In genomic region chr15:28912422-28912821, GRCh38 we compare ENCODE assay signal across 1 cellular context.
TF ChIP-seq lines count a peak whose summit lies in the region.

No MANE protein-coding gene starts in this region.

TF ChIP-seq in K562, 482 proteins besides CTCF, POLR2A, EP300 and RAD21 (continued from another document and continues in another):
- TF ChIP-seq, protein P1, sequence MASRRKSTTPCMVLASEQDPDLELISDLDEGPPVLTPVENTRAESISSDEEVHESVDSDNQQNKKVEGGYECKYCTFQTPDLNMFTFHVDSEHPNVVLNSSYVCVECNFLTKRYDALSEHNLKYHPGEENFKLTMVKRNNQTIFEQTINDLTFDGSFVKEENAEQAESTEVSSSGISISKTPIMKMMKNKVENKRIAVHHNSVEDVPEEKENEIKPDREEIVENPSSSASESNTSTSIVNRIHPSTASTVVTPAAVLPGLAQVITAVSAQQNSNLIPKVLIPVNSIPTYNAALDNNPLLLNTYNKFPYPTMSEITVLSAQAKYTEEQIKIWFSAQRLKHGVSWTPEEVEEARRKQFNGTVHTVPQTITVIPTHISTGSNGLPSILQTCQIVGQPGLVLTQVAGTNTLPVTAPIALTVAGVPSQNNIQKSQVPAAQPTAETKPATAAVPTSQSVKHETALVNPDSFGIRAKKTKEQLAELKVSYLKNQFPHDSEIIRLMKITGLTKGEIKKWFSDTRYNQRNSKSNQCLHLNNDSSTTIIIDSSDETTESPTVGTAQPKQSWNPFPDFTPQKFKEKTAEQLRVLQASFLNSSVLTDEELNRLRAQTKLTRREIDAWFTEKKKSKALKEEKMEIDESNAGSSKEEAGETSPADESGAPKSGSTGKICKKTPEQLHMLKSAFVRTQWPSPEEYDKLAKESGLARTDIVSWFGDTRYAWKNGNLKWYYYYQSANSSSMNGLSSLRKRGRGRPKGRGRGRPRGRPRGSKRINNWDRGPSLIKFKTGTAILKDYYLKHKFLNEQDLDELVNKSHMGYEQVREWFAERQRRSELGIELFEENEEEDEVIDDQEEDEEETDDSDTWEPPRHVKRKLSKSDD (conservative IDR thresholded peaks at IDR 0.05; ENCODE audit: low read length): no peak
- TF ChIP-seq ZNF146 (CRISPR knock-in tag; IDR thresholded peaks at IDR 0.05; ENCODE audit: unreplicated experiment) (no peak), ZNF407 (IDR thresholded peaks at IDR 0.05; ENCODE audit: low read depth) (no peak), KLF16 (IDR thresholded peaks at IDR 0.05) (peak; percentile 49; the same call in 1 of the 2 replicates), NFIC (IDR thresholded peaks at IDR 0.05) (peak; percentile 29; the same call in 1 of the 2 replicates), ZBTB8A (IDR thresholded peaks at IDR 0.05; ENCODE audit: partially characterized antibody) (no peak), MYNN (IDR thresholded peaks at IDR 0.05) (peak; percentile 51; the same call in 1 of the 2 replicates), MYNN (CRISPR knock-in tag; IDR thresholded peaks at IDR 0.05) (no peak), ZNF197 (CRISPR knock-in tag; IDR thresholded peaks at IDR 0.05; ENCODE audit: low read depth) (no peak), POLR2AphosphoS5 (IDR thresholded peaks at IDR 0.05; ENCODE audit: control insufficient read depth, insufficient read depth, low read depth, low read length) (no peak), PATZ1 (CRISPR knock-in tag; IDR thresholded peaks at IDR 0.05; ENCODE audit: borderline replicate concordance) (no peak), TEAD2 (tag; IDR thresholded peaks at IDR 0.05) (no peak), TCF3 (CRISPR knock-in tag; IDR thresholded peaks at IDR 0.05) (peak; percentile 58), KAT7 (CRISPR knock-in tag; IDR thresholded peaks at IDR 0.05; ENCODE audit: borderline replicate concordance) (no peak), ZNF589 (CRISPR knock-in tag; IDR thresholded peaks at IDR 0.05; ENCODE audit: low read depth) (no peak), PHF21A (IDR thresholded peaks at IDR 0.05; ENCODE audit: borderline replicate concordance, low read depth) (no peak), CEBPG (CRISPR knock-in tag; IDR thresholded peaks at IDR 0.05) (peak; percentile 60), CEBPG (tag; conservative IDR thresholded peaks at IDR 0.05 in 1 of 2, IDR thresholded peaks at IDR 0.05 in 1 of 2) (peak; percentile 73 to 78), RCOR1 (IDR thresholded peaks at IDR 0.05; ENCODE audit: borderline replicate concordance in 1 of 2, low read depth in 2 of 2, low read length in 2 of 2) (peak in 1 of 2 experiments; percentile 87; a peak in 2 of 4 replicates), ARHGAP35 (IDR thresholded peaks at IDR 0.05; ENCODE audit: partially characterized antibody) (no peak), ATF3 (IDR thresholded peaks at IDR 0.05) (no peak), ATF3 (CRISPR knock-in tag; conservative IDR thresholded peaks at IDR 0.05) (no peak), ZNF384 (IDR thresholded peaks at IDR 0.05; ENCODE audit: low read depth, low read length) (no peak), XRCC5 (IDR thresholded peaks at IDR 0.05; ENCODE audit: low read depth, low read length) (no peak), TEAD4 (IDR thresholded peaks at IDR 0.05; ENCODE audit: low read length) (peak; percentile 57), TEAD4 (CRISPR knock-in tag; IDR thresholded peaks at IDR 0.05; ENCODE audit: borderline replicate concordance) (no peak), BCOR (IDR thresholded peaks at IDR 0.05) (no peak), DEAF1 (CRISPR knock-in tag; IDR thresholded peaks at IDR 0.05) (no peak), EP400 (IDR thresholded peaks at IDR 0.05) (0 out of 2 replicates have a peak, but pooled peaks have one; percentile 11), CBFA2T2 (conservative IDR thresholded peaks at IDR 0.05) (peak; percentile 35), MYC (IDR thresholded peaks at IDR 0.05; ENCODE audit: low read depth, low read length) (0 out of 2 replicates have a peak, but pooled peaks have one; percentile 10), MYC (CRISPR knock-in tag; IDR thresholded peaks at IDR 0.05; ENCODE audit: borderline replicate concordance, low read depth) (no peak), ZNF324 (CRISPR knock-in tag; IDR thresholded peaks at IDR 0.05) (no peak), CBX2 (IDR thresholded peaks at IDR 0.05; ENCODE audit: insufficient read depth, low read length, poor library complexity, severe bottlenecking) (no peak), ZNF507 (tag; conservative IDR thresholded peaks at IDR 0.05) (no peak), MCM7 (IDR thresholded peaks at IDR 0.05) (no peak), ZZZ3 (IDR thresholded peaks at IDR 0.05) (no peak)
- TF ChIP-seq, protein P2, sequence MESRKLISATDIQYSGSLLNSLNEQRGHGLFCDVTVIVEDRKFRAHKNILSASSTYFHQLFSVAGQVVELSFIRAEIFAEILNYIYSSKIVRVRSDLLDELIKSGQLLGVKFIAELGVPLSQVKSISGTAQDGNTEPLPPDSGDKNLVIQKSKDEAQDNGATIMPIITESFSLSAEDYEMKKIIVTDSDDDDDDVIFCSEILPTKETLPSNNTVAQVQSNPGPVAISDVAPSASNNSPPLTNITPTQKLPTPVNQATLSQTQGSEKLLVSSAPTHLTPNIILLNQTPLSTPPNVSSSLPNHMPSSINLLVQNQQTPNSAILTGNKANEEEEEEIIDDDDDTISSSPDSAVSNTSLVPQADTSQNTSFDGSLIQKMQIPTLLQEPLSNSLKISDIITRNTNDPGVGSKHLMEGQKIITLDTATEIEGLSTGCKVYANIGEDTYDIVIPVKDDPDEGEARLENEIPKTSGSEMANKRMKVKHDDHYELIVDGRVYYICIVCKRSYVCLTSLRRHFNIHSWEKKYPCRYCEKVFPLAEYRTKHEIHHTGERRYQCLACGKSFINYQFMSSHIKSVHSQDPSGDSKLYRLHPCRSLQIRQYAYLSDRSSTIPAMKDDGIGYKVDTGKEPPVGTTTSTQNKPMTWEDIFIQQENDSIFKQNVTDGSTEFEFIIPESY (CRISPR knock-in tag; IDR thresholded peaks at IDR 0.05): no peak
- TF ChIP-seq, protein P3, sequence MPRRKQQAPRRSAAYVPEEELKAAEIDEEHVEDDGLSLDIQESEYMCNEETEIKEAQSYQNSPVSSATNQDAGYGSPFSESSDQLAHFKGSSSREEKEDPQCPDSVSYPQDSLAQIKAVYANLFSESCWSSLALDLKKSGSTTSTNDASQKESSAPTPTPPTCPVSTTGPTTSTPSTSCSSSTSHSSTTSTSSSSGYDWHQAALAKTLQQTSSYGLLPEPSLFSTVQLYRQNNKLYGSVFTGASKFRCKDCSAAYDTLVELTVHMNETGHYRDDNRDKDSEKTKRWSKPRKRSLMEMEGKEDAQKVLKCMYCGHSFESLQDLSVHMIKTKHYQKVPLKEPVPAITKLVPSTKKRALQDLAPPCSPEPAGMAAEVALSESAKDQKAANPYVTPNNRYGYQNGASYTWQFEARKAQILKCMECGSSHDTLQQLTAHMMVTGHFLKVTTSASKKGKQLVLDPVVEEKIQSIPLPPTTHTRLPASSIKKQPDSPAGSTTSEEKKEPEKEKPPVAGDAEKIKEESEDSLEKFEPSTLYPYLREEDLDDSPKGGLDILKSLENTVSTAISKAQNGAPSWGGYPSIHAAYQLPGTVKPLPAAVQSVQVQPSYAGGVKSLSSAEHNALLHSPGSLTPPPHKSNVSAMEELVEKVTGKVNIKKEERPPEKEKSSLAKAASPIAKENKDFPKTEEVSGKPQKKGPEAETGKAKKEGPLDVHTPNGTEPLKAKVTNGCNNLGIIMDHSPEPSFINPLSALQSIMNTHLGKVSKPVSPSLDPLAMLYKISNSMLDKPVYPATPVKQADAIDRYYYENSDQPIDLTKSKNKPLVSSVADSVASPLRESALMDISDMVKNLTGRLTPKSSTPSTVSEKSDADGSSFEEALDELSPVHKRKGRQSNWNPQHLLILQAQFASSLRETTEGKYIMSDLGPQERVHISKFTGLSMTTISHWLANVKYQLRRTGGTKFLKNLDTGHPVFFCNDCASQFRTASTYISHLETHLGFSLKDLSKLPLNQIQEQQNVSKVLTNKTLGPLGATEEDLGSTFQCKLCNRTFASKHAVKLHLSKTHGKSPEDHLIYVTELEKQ (CRISPR knock-in tag; IDR thresholded peaks at IDR 0.05): no peak
- TF ChIP-seq, protein P4, sequence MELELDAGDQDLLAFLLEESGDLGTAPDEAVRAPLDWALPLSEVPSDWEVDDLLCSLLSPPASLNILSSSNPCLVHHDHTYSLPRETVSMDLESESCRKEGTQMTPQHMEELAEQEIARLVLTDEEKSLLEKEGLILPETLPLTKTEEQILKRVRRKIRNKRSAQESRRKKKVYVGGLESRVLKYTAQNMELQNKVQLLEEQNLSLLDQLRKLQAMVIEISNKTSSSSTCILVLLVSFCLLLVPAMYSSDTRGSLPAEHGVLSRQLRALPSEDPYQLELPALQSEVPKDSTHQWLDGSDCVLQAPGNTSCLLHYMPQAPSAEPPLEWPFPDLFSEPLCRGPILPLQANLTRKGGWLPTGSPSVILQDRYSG (tag; conservative IDR thresholded peaks at IDR 0.05; ENCODE audit: low read depth): no peak
